12 cellular contexts compared by ENCODE assay signal in genomic region chr10:32077896-32078295, GRCh38. TPM values are rescaled to one million over a fixed set of nuclear protein-coding genes. Genes with fewer than 3 reads are reported as not detected.
DNase-seq lines count a peak whose midpoint lies in the region; ATAC-seq and TF ChIP-seq lines count a peak whose summit lies in the region.
"Had no signal": no experiment of that assay in that cellular context is flagged by ENCODE, and none has a peak within 500 bp of the region (broad histone marks: within the 10 kb centered on the region; RNA-seq: fewer than 3 reads in every experiment).

No MANE protein-coding gene starts in this region.

- H4K5ac ChIP-seq in H9 (ENCODE audit: insufficient read length, low read depth, low read length) = no peak overlapping the region

- H3K14ac ChIP-seq in H9 (ENCODE audit: insufficient read depth, low read length) = no peak overlapping the region

- no peaks in the 10 kb centered on the region for H3K79me1 ChIP-seq in H9 (ENCODE audit: insufficient read depth, low read depth, low read length, poor library complexity, severe bottlenecking)

- no peak overlapping the region for H3K4ac ChIP-seq in H9 (ENCODE audit: low read depth, low read length)

- H2BK120ac ChIP-seq in H9 (ENCODE audit: low read depth, low read length, poor library complexity, severe bottlenecking) = no peak overlapping the region

- H4K91ac ChIP-seq in H9 (ENCODE audit: insufficient read length, low read depth, low read length) = no peak overlapping the region

- no CpG with 5 or more reads among the region's 4 CpGs for WGBS in H9 (ENCODE audit: extremely low coverage, insufficient read length, low lambda C conversion rate)

- no peak overlapping the region for H3K23ac ChIP-seq in H9 (ENCODE audit: insufficient read length, low read depth, low read length)

- no peak for TF ChIP-seq CTCF in RWPE2 (IDR thresholded peaks at IDR 0.05; ENCODE audit: poor library complexity, severe bottlenecking)
- TF ChIP-seq CTCF in fibroblast of pulmonary artery (IDR thresholded peaks at IDR 0.05; ENCODE audit: low read length, missing control alignments) = no peak
- no peak for TF ChIP-seq CTCF in nephron progenitor cell (IDR thresholded peaks at IDR 0.05)
- no peak for TF ChIP-seq CTCF in H9 (conservative IDR thresholded peaks at IDR 0.05)

- H3K27ac ChIP-seq in RWPE2 (ENCODE audit: poor library complexity, severe bottlenecking) (no peak overlapping the region), H9 (ENCODE audit: insufficient read length, low read depth, low read length) (no peak overlapping the region)
- no peak overlapping the region for H3K27ac ChIP-seq in CD8-positive, alpha-beta memory T cell (ENCODE audit: low read depth, low read length)

- H3K9ac ChIP-seq in H9 (ENCODE audit: extremely low read depth, insufficient read length, low read length) = no peak overlapping the region

- H4K20me1 ChIP-seq in H9 (ENCODE audit: control insufficient read depth, insufficient read depth, insufficient read length) = no peaks in the 10 kb centered on the region

- DNase-seq in EL = peak; percentile 89
- peak; percentile 69 for DNase-seq in RWPE2 (ENCODE audit: low spot score)
- peak; percentile 63 for DNase-seq in fibroblast of pulmonary artery (ENCODE audit: low read depth)
- peak; percentile 33 for DNase-seq in nephron progenitor cell
- DNase-seq in H9 = no peak
- DNase-seq in CD8-positive, alpha-beta memory T cell = no peak
- DNase-seq in activated T-cell treated with anti-CD3 and anti-CD28 coated beads, Interleukin-2, amount 50 U/mL, for 4 hours = no peak
- DNase-seq in effector CD4-positive, alpha-beta T cell = no peak
- DNase-seq: activated effector memory CD4-positive, alpha-beta T cell treated with anti-CD3 and anti-CD28 coated beads, Interleukin-2, amount 50 U/mL, for 16 hours; Caco-2; effector CD8-positive, alpha-beta T cell; NCI-H1436 treated with DMSO at 0.1 percent for 48 hours had no signal

- H3K4me1 ChIP-seq in RWPE2 (ENCODE audit: insufficient read depth, poor library complexity, severe bottlenecking) = peaks cover 5% of the 10 kb centered on the region
- no peaks in the 10 kb centered on the region for H3K4me1 ChIP-seq in H9 (ENCODE audit: insufficient read depth, low read length)
- H3K4me1 ChIP-seq in CD8-positive, alpha-beta memory T cell (ENCODE audit: insufficient read depth, low read length) = no peaks in the 10 kb centered on the region
- H3K4me1 ChIP-seq: Caco-2 had no signal

- H2BK5ac ChIP-seq in H9 (ENCODE audit: insufficient read length, low read length) = no peak overlapping the region

- no peak overlapping the region for H2BK12ac ChIP-seq in H9 (ENCODE audit: insufficient read length, low read depth, low read length)

- POLR2A ChIA-PET in CD8-positive, alpha-beta memory T cell (lab: Charles Lee) = no interaction called here

- H3K27me3 ChIP-seq in RWPE2 (ENCODE audit: insufficient read depth, poor library complexity, severe bottlenecking) (no peaks in the 10 kb centered on the region), H9 (ENCODE audit: insufficient read depth, low read length) (no peaks in the 10 kb centered on the region)
- peaks cover 5% of the 10 kb centered on the region for H3K27me3 ChIP-seq in CD8-positive, alpha-beta memory T cell (ENCODE audit: insufficient read depth, low read length, poor library complexity, severe bottlenecking)

- no peak overlapping the region for H2BK15ac ChIP-seq in H9 (ENCODE audit: low read depth, low read length)

- H3K9me3 ChIP-seq in RWPE2 (ENCODE audit: severe bottlenecking) = no peaks in the 10 kb centered on the region
- H3K9me3 ChIP-seq in H9 (ENCODE audit: control insufficient read depth, low read depth, low read length) = no peaks in the 10 kb centered on the region
- no peaks in the 10 kb centered on the region for H3K9me3 ChIP-seq in CD8-positive, alpha-beta memory T cell (ENCODE audit: low read length)
- H3K9me3 ChIP-seq: Caco-2 had no signal

- no peak overlapping the region for H3K18ac ChIP-seq in H9 (ENCODE audit: insufficient read length, low read depth, low read length)

- H3K36me3 Mint-ChIP-seq in nephron progenitor cell (ENCODE audit: low read depth) (no peaks in the 10 kb centered on the region), H9 (ENCODE audit: insufficient read depth in 1 of 3, low read depth in 3 of 3) (no peaks in the 10 kb centered on the region)
- no peaks in the 10 kb centered on the region for H3K36me3 Mint-ChIP-seq in CD8-positive, alpha-beta memory T cell
- no peaks in the 10 kb centered on the region for H3K36me3 Mint-ChIP-seq in activated T-cell treated with anti-CD3 and anti-CD28 coated beads, Interleukin-2, amount 50 U/mL, for 4 hours (ENCODE audit: insufficient read depth)

- H3T11ph ChIP-seq in H9 (ENCODE audit: low read length) = no peak overlapping the region

- H3K4me1 Mint-ChIP-seq in nephron progenitor cell = peaks cover 9% of the 10 kb centered on the region
- peaks cover 6 to 7% of the 10 kb centered on the region in 2 experiments; a peak in 3 of 4 replicates for H3K4me1 Mint-ChIP-seq in H9
- no peaks in the 10 kb centered on the region for H3K4me1 Mint-ChIP-seq in CD8-positive, alpha-beta memory T cell
- H3K4me1 Mint-ChIP-seq in activated T-cell treated with anti-CD3 and anti-CD28 coated beads, Interleukin-2, amount 50 U/mL, for 4 hours (ENCODE audit: low read depth) = no peaks in the 10 kb centered on the region

- no peaks in the 10 kb centered on the region for H3K23me2 ChIP-seq in H9 (ENCODE audit: insufficient read length, low read depth, low read length, poor library complexity, severe bottlenecking)

- no peak overlapping the region for H2AK5ac ChIP-seq in H9 (ENCODE audit: insufficient read length, low read length)

- peaks cover 4% of the 10 kb centered on the region for H3K27me3 Mint-ChIP-seq in nephron progenitor cell (ENCODE audit: low read depth, poor library complexity)
- H3K27me3 Mint-ChIP-seq in H9 (ENCODE audit: low read depth) = peaks cover 16% of the 10 kb centered on the region
- H3K27me3 Mint-ChIP-seq in CD8-positive, alpha-beta memory T cell = peaks cover 6 to 13% of the 10 kb centered on the region in 2 donors
- H3K27me3 Mint-ChIP-seq in activated T-cell treated with anti-CD3 and anti-CD28 coated beads, Interleukin-2, amount 50 U/mL, for 4 hours (ENCODE audit: low read depth) = no peaks in the 10 kb centered on the region

- no peaks in the 10 kb centered on the region for H3K36me3 ChIP-seq in RWPE2 (ENCODE audit: low read depth)
- no peaks in the 10 kb centered on the region for H3K36me3 ChIP-seq in CD8-positive, alpha-beta memory T cell (ENCODE audit: insufficient read depth, low read length)

- H2BK20ac ChIP-seq in H9 (ENCODE audit: low read depth, low read length, poor library complexity, severe bottlenecking) = no peak overlapping the region

- H3K27ac Mint-ChIP-seq in nephron progenitor cell (peak overlapping the region; percentile 91), H9 (no peak overlapping the region)
- H3K27ac Mint-ChIP-seq in CD8-positive, alpha-beta memory T cell = no peak overlapping the region

- ATAC-seq in RWPE2 (ENCODE audit: low read depth) = peak; percentile 90
- no peak for ATAC-seq in activated T-cell treated with anti-CD3 and anti-CD28 coated beads, Interleukin-2, amount 50 U/mL, for 4 hours

- H4K8ac ChIP-seq in H9 (replicated peaks; ENCODE audit: insufficient read length, low read depth, low read length) = no peak overlapping the region

- no peak overlapping the region for H3K56ac ChIP-seq in H9 (ENCODE audit: insufficient read length, low read depth, low read length)

- H3K9me3 Mint-ChIP-seq in nephron progenitor cell (no peaks in the 10 kb centered on the region), H9 (no peaks in the 10 kb centered on the region)
- no peaks in the 10 kb centered on the region for H3K9me3 Mint-ChIP-seq in CD8-positive, alpha-beta memory T cell
- H3K9me3 Mint-ChIP-seq in activated T-cell treated with anti-CD3 and anti-CD28 coated beads, Interleukin-2, amount 50 U/mL, for 4 hours = no peaks in the 10 kb centered on the region

- H2AFZ ChIP-seq in H9 (ENCODE audit: low read length) = no peak overlapping the region

- H3K4me2 ChIP-seq in H9 (ENCODE audit: insufficient read depth, insufficient read length, low read length) = no peak overlapping the region

- CTCF ChIA-PET in CD8-positive, alpha-beta memory T cell (lab: Charles Lee) = no interaction called here

- H3K79me2 ChIP-seq in H9 (ENCODE audit: insufficient read depth, low read length) = no peaks in the 10 kb centered on the region

- no peak overlapping the region for H3K4me3 ChIP-seq in RWPE2 (ENCODE audit: severe bottlenecking)
- H3K4me3 ChIP-seq in fibroblast of pulmonary artery (replicated peaks; ENCODE audit: low read depth, low read length) = no peak overlapping the region
- H3K4me3 ChIP-seq in CD8-positive, alpha-beta memory T cell (ENCODE audit: low read length) = no peak overlapping the region

- H3K4me3 Mint-ChIP-seq in nephron progenitor cell (no peak overlapping the region), H9 (no peak overlapping the region)
- H3K4me3 Mint-ChIP-seq in CD8-positive, alpha-beta memory T cell = no peak overlapping the region
- no peak overlapping the region for H3K4me3 Mint-ChIP-seq in activated T-cell treated with anti-CD3 and anti-CD28 coated beads, Interleukin-2, amount 50 U/mL, for 4 hours

RNA-seq across cellular contexts. Expression of gene KIF5B, which starts 21.7 kb away (rescaled TPM):
- total RNA-seq in H9 (2021) = 67.9 and 70.5 TPM in 2 replicates
- total RNA-seq in CD8-positive, alpha-beta memory T cell = 10 to 100 TPM; 97.4 to 98.5 TPM
- 26.1 TPM for polyA plus RNA-seq in CD8-positive, alpha-beta memory T cell
- total RNA-seq in activated T-cell treated with anti-CD3 and anti-CD28 coated beads, Interleukin-2, amount 50 U/mL, for 4 hours = 10 to 100 TPM; 79.1 to 89.8 (median 81.9) TPM

Comparison
In these comparisons a context has a peak if more than half of its experiments do, and no peak if none do; other contexts are left out.
1. DNase-seq: peak in EL (single experiment), RWPE2 (single experiment), fibroblast of pulmonary artery (single experiment) and nephron progenitor cell (single experiment); none in H9 (single experiment), CD8-positive, alpha-beta memory T cell (0 of 5), activated T-cell treated with anti-CD3 and anti-CD28 coated beads, Interleukin-2, amount 50 U/mL, for 4 hours (single experiment) and effector CD4-positive, alpha-beta T cell (single experiment).